22 cellular contexts compared by ENCODE assay signal in genomic region chr21:44991538-44992483, GRCh38. TPM values are rescaled to one million over a fixed set of nuclear protein-coding genes. Genes with fewer than 3 reads are reported as not detected.
A peak's percentile ranks its signal among the peaks of the same experiment; 100 is the strongest.
DNase-seq lines count a peak whose midpoint lies in the region; ATAC-seq and TF ChIP-seq lines count a peak whose summit lies in the region.
"Had no signal": no experiment of that assay in that cellular context is flagged by ENCODE, and none has a peak within 500 bp of the region (broad histone marks: within the 10 kb centered on the region; RNA-seq: fewer than 3 reads in every experiment).

No MANE protein-coding gene starts in this region.

- H3K27ac ChIP-seq in gastroesophageal sphincter (peak overlapping the region; percentile 89 to 94 (median 92)), muscle layer of colon (ENCODE audit: low read depth, low read length) (peak overlapping the region; percentile 52), transverse colon (peak overlapping the region; percentile 24 to 79 (median 64))
- H3K27ac ChIP-seq: vagina had no signal

- H3K9me3 Mint-ChIP-seq in Caco-2 (ENCODE audit: unreplicated experiment) = no peaks in the 10 kb centered on the region
- no peaks in the 10 kb centered on the region for H3K9me3 Mint-ChIP-seq in activated T-helper 1 cell treated with anti-CD3 and anti-CD28 coated beads, Interleukin-12 subunit alpha, Interleukin-12 subunit beta, Interleukin-2, Interleukin-4 antibody, amounts not matched to agents 30 ng/mL and 10 ng/mL and 1 ng/mL, durations not matched to agents 14 hours and 24 hours and 36 hours
- H3K9me3 Mint-ChIP-seq: activated naive CD4-positive, alpha-beta T cell treated with anti-CD3 and anti-CD28 coated beads, Interleukin-2, amount 10 ng/mL, durations not matched to agents 7 days and 5 days; activated T-cell treated with anti-CD3 and anti-CD28 coated beads, Interleukin-2, amount 50 U/mL, for 24 hours; central memory CD8-positive, alpha-beta T cell; naive thymus-derived CD4-positive, alpha-beta T cell had no signal

- BruUV-seq in Caco-2 (replicated peaks; lab: Mats Ljungman, UMichigan) = no TSS peak

- in situ Hi-C loops in transverse colon (cut with MboI; ENCODE audit: low pct_ligation_motif_present in 1 of 4, low pct_unique_long_range_greater_than_20kb in 1 of 4, low sequenced_read_pairs in 3 of 4) = no loop called here

- peak in 3 of 4 experiments; percentile 25 to 55 (median 49) for TF ChIP-seq CTCF in gastroesophageal sphincter (IDR thresholded peaks at IDR 0.05)
- no peak for TF ChIP-seq CTCF in transverse colon (IDR thresholded peaks at IDR 0.05)
- no peak for TF ChIP-seq CTCF in Caco-2 (IDR thresholded peaks at IDR 0.05; ENCODE audit: insufficient read depth in 1 of 2, low read depth in 1 of 2, low read length in 1 of 2, severe bottlenecking in 1 of 2, unreplicated experiment in 1 of 2)

- intact Hi-C loops in Right ventricle myocardium inferior (cut with DNase I) (loop anchor here (5.0 kb wide), 1 partner anchor 35 kb away; no protein-coding TSS in a partner anchor), cardiac septum (cut with DNase I) (no loop called here), transverse colon (cut with DNase I; ENCODE audit: low total_unique reads) (no loop called here), Caco-2 (cut with micrococcal nuclease; ENCODE audit: unreplicated experiment) (no loop called here)
- intact Hi-C loops in activated T-helper 1 cell treated with anti-CD3 and anti-CD28 coated beads, Interleukin-12 subunit alpha, Interleukin-12 subunit beta, Interleukin-2, Interleukin-4 antibody, amounts not matched to agents 30 ng/mL and 10 ng/mL and 1 ng/mL, durations not matched to agents 14 hours and 24 hours and 36 hours (cut with micrococcal nuclease) = no loop called here

- H3K27me3 ChIP-seq in gastroesophageal sphincter (no peaks in the 10 kb centered on the region), muscle layer of colon (ENCODE audit: control insufficient read depth in 1 of 2, insufficient read depth in 2 of 2, low read length in 2 of 2) (no peaks in the 10 kb centered on the region), transverse colon (no peaks in the 10 kb centered on the region), Caco-2 (replicated peaks; ENCODE audit: control insufficient read depth, insufficient read depth, low read length) (no peaks in the 10 kb centered on the region)
- H3K27me3 ChIP-seq: vagina had no signal

- no peak overlapping the region for H3K27ac Mint-ChIP-seq in Caco-2 (ENCODE audit: unreplicated experiment)
- H3K27ac Mint-ChIP-seq in activated T-helper 1 cell treated with anti-CD3 and anti-CD28 coated beads, Interleukin-12 subunit alpha, Interleukin-12 subunit beta, Interleukin-2, Interleukin-4 antibody, amounts not matched to agents 30 ng/mL and 10 ng/mL and 1 ng/mL, durations not matched to agents 14 hours and 24 hours and 36 hours = no peak overlapping the region
- H3K27ac Mint-ChIP-seq: activated naive CD4-positive, alpha-beta T cell treated with anti-CD3 and anti-CD28 coated beads, Interleukin-2, amount 10 ng/mL, durations not matched to agents 7 days and 5 days; activated T-cell treated with anti-CD3 and anti-CD28 coated beads, Interleukin-2, amount 50 U/mL, for 24 hours; naive thymus-derived CD4-positive, alpha-beta T cell had no signal

- no peaks in the 10 kb centered on the region for H3K4me1 Mint-ChIP-seq in Caco-2 (ENCODE audit: low read depth, unreplicated experiment)
- no peaks in the 10 kb centered on the region for H3K4me1 Mint-ChIP-seq in activated T-helper 1 cell treated with anti-CD3 and anti-CD28 coated beads, Interleukin-12 subunit alpha, Interleukin-12 subunit beta, Interleukin-2, Interleukin-4 antibody, amounts not matched to agents 30 ng/mL and 10 ng/mL and 1 ng/mL, durations not matched to agents 14 hours and 24 hours and 36 hours (ENCODE audit: low read depth)
- H3K4me1 Mint-ChIP-seq: activated naive CD4-positive, alpha-beta T cell treated with anti-CD3 and anti-CD28 coated beads, Interleukin-2, amount 10 ng/mL, durations not matched to agents 7 days and 5 days; central memory CD8-positive, alpha-beta T cell had no signal

- H3K9me3 ChIP-seq in gastroesophageal sphincter (no peaks in the 10 kb centered on the region), muscle layer of colon (ENCODE audit: low read length) (no peaks in the 10 kb centered on the region), transverse colon (no peaks in the 10 kb centered on the region), Caco-2 (no peaks in the 10 kb centered on the region)
- H3K9me3 ChIP-seq: vagina had no signal

- H3K36me3 Mint-ChIP-seq in Caco-2 (ENCODE audit: insufficient read depth, unreplicated experiment) = peaks cover 8% of the 10 kb centered on the region
- no peaks in the 10 kb centered on the region for H3K36me3 Mint-ChIP-seq in activated T-helper 1 cell treated with anti-CD3 and anti-CD28 coated beads, Interleukin-12 subunit alpha, Interleukin-12 subunit beta, Interleukin-2, Interleukin-4 antibody, amounts not matched to agents 30 ng/mL and 10 ng/mL and 1 ng/mL, durations not matched to agents 14 hours and 24 hours and 36 hours (ENCODE audit: low read depth)
- H3K36me3 Mint-ChIP-seq: activated naive CD4-positive, alpha-beta T cell treated with anti-CD3 and anti-CD28 coated beads, Interleukin-2, amount 10 ng/mL, durations not matched to agents 7 days and 5 days; naive thymus-derived CD4-positive, alpha-beta T cell had no signal

- H3K9ac ChIP-seq in muscle layer of colon (ENCODE audit: low read length) = no peak overlapping the region

- peak; percentile 20 for TF ChIP-seq EP300 in gastroesophageal sphincter (IDR thresholded peaks at IDR 0.05)
- TF ChIP-seq EP300 in transverse colon (IDR thresholded peaks at IDR 0.05; ENCODE audit: low read depth) = no peak

- H3K4me1 ChIP-seq in gastroesophageal sphincter (peaks cover 7 to 99% (median 57%) of the 10 kb centered on the region in 3 donors), muscle layer of colon (ENCODE audit: insufficient read depth, low read length) (peaks cover 82% of the 10 kb centered on the region), transverse colon (peaks cover 8 to 38% (median 25%) of the 10 kb centered on the region in 4 donors), Caco-2 (no peaks in the 10 kb centered on the region)

- no peak overlapping the region for H3K4me3 Mint-ChIP-seq in Caco-2 (ENCODE audit: unreplicated experiment)
- H3K4me3 Mint-ChIP-seq in activated T-helper 1 cell treated with anti-CD3 and anti-CD28 coated beads, Interleukin-12 subunit alpha, Interleukin-12 subunit beta, Interleukin-2, Interleukin-4 antibody, amounts not matched to agents 30 ng/mL and 10 ng/mL and 1 ng/mL, durations not matched to agents 14 hours and 24 hours and 36 hours = no peak overlapping the region
- H3K4me3 Mint-ChIP-seq: activated naive CD4-positive, alpha-beta T cell treated with anti-CD3 and anti-CD28 coated beads, Interleukin-2, amount 10 ng/mL, durations not matched to agents 7 days and 5 days; activated T-cell treated with anti-CD3 and anti-CD28 coated beads, Interleukin-2, amount 50 U/mL, for 24 hours; central memory CD8-positive, alpha-beta T cell; naive thymus-derived CD4-positive, alpha-beta T cell had no signal

- peak overlapping the region in 1 of 2 donors; percentile 17 for H3K4me3 ChIP-seq in gastroesophageal sphincter
- peak overlapping the region in 1 of 2 donors; percentile 32 for H3K4me3 ChIP-seq in muscle layer of colon (ENCODE audit: low read depth in 1 of 2, low read length in 2 of 2)
- H3K4me3 ChIP-seq in transverse colon = no peak overlapping the region
- H3K4me3 ChIP-seq in Caco-2 (ENCODE audit: low read depth, low read length) = no peak overlapping the region
- H3K4me3 ChIP-seq: vagina had no signal

- H3K36me3 ChIP-seq in gastroesophageal sphincter = no peaks in the 10 kb centered on the region
- H3K36me3 ChIP-seq in muscle layer of colon (ENCODE audit: insufficient read depth, low read length) = no peaks in the 10 kb centered on the region
- no peaks in the 10 kb centered on the region for H3K36me3 ChIP-seq in transverse colon
- no peaks in the 10 kb centered on the region for H3K36me3 ChIP-seq in Caco-2 (ENCODE audit: control insufficient read depth, insufficient read depth, low read length)
- H3K36me3 ChIP-seq: vagina had no signal

- no peak for ATAC-seq in Right ventricle myocardium inferior
- peak; percentile 56 for ATAC-seq in gastroesophageal sphincter

- 20 to 65% methylated on average over 4 of the region's 38 CpGs for WGBS in gastroesophageal sphincter (ENCODE audit: low coverage in 1 of 2), 2 donors
- 57 to 78% methylated on average over 5 to 32 of the region's 38 CpGs for WGBS in transverse colon (ENCODE audit: low coverage in 1 of 2), 2 donors

- DNase-seq in Right ventricle myocardium inferior (ENCODE audit: missing footprints) (peak; percentile 35), cardiac septum (ENCODE audit: low spot score) (no peak), transverse colon (no peak), Caco-2 (no peak), NCI-H524 treated with DMSO at 0.1 percent for 48 hours (lab: John Stamatoyannopoulos, UW) (no peak)
- DNase-seq in activated T-helper 1 cell treated with anti-CD3 and anti-CD28 coated beads, Interleukin-12 subunit alpha, Interleukin-12 subunit beta, Interleukin-2, Interleukin-4 antibody, amounts not matched to agents 30 ng/mL and 10 ng/mL and 1 ng/mL, durations not matched to agents 14 hours and 24 hours and 36 hours (ENCODE audit: low spot score) = no peak
- DNase-seq: activated CD4-positive, CD25-positive, alpha-beta regulatory T cell treated with anti-CD3 and anti-CD28 coated beads, Interleukin-2, amount 50 U/mL, for 72 hours; activated naive CD4-positive, alpha-beta T cell treated with anti-CD3 and anti-CD28 coated beads, Interleukin-2, amount 10 ng/mL, durations not matched to agents 7 days and 5 days; activated T-cell treated with anti-CD3 and anti-CD28 coated beads, Interleukin-2, amount 50 U/mL, for 24 hours; effector memory CD4-positive, alpha-beta T cell; mammary epithelial cell; MM.1S; naive thymus-derived CD4-positive, alpha-beta T cell; NCI-H146; NCI-H2171; NCI-H748 treated with DMSO at 0.1 percent for 48 hours; small intestine; SW 1271 had no signal

- no peaks in the 10 kb centered on the region for H3K27me3 Mint-ChIP-seq in Caco-2 (ENCODE audit: insufficient read depth, unreplicated experiment)
- H3K27me3 Mint-ChIP-seq in activated T-helper 1 cell treated with anti-CD3 and anti-CD28 coated beads, Interleukin-12 subunit alpha, Interleukin-12 subunit beta, Interleukin-2, Interleukin-4 antibody, amounts not matched to agents 30 ng/mL and 10 ng/mL and 1 ng/mL, durations not matched to agents 14 hours and 24 hours and 36 hours (ENCODE audit: insufficient read depth) = no peaks in the 10 kb centered on the region
- H3K27me3 Mint-ChIP-seq: activated T-cell treated with anti-CD3 and anti-CD28 coated beads, Interleukin-2, amount 50 U/mL, for 24 hours; naive thymus-derived CD4-positive, alpha-beta T cell had no signal

- TF ChIP-seq POLR2A in gastroesophageal sphincter (IDR thresholded peaks at IDR 0.05) = peak; percentile 18 to 31
- no peak for TF ChIP-seq POLR2A in transverse colon (IDR thresholded peaks at IDR 0.05)

- POLR2A ChIA-PET in Caco-2 (lab: Charles Lee) = no interaction called here

- CTCF ChIA-PET in Caco-2 (lab: Charles Lee) = interaction anchor here (1.0 kb wide), 1 partner anchor 82 kb away, joined by 3 read pairs; the partner anchor contains the start of gene ADARB1

RNA-seq across cellular contexts. Expression of gene SLX9, which starts 52.0 kb away (rescaled TPM):
- 66.5 TPM for total RNA-seq in Right ventricle myocardium inferior
- total RNA-seq in cardiac septum = 35.8 TPM
- total RNA-seq in gastroesophageal sphincter = 10 to 100 TPM; 15.7 to 53.9 (median 36.4) TPM
- total RNA-seq in transverse colon = 10 to 100 TPM in 3 of 4 donors, 1 to 10 TPM in 1; 8.1 to 46.0 (median 16.6) TPM
- 54.0 and 62.1 TPM in 2 replicates for total RNA-seq in Caco-2 (2022)
- total RNA-seq in activated T-helper 1 cell treated with anti-CD3 and anti-CD28 coated beads, Interleukin-12 subunit alpha, Interleukin-12 subunit beta, Interleukin-2, Interleukin-4 antibody, amounts not matched to agents 30 ng/mL and 10 ng/mL and 1 ng/mL, durations not matched to agents 14 hours and 24 hours and 36 hours = 83.4 and 84.7 TPM in 2 replicates

Comparison
In these comparisons a context has a peak if more than half of its experiments do, and no peak if none do; other contexts are left out.
1. CTCF ChIP-seq: peak in gastroesophageal sphincter (3 of 4); none in transverse colon (0 of 5) and Caco-2 (0 of 2).
2. Peak in every context shown above with its lines, with median percentiles within 50 percentile points of each other: H3K27ac ChIP-seq.